Comparison of ENCODE assay signal across 1 cellular context in the genomic region with DNA sequence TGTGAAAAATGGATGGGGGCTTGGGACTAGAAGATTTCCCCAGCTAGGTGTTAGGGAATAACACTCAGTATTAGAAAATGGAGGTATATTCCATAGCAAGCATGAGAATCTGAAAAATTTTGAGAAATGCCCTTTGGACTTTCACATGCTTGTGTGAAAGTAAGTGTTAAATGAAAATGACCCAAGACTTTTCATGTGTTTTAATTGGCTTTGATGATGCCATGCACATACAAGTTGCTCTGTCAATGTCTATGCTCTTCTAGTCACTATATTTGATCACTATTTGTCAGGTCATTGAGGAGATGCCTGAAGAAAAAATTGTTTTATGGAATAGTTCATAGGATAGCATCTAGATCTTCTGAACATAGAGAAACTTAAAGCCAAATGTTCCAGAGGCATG.
TF ChIP-seq lines count a peak whose summit lies in the region.

No MANE protein-coding gene starts in this region.

TF ChIP-seq in GM12878, 131 proteins besides CTCF, POLR2A, EP300 and RAD21 (continued from another document):
- TF ChIP-seq SKIL (IDR thresholded peaks at IDR 0.05; ENCODE audit: low read depth, poor library complexity, severe bottlenecking) (no peak), SMAD1 (IDR thresholded peaks at IDR 0.05; ENCODE audit: low read depth, partially characterized antibody) (peak; percentile 46), DPF2 (IDR thresholded peaks at IDR 0.05) (0 out of 2 replicates have a peak, but pooled peaks have one; percentile 27), SIN3A (IDR thresholded peaks at IDR 0.05; ENCODE audit: low read depth, low read length) (no peak), ZNF217 (IDR thresholded peaks at IDR 0.05) (no peak), IKZF2 (IDR thresholded peaks at IDR 0.05) (peak in 1 of 2 experiments; percentile 14; a peak in 1 of 4 replicates), MTA2 (IDR thresholded peaks at IDR 0.05; ENCODE audit: low read depth) (peak; percentile 79), ATF7 (IDR thresholded peaks at IDR 0.05; ENCODE audit: low read depth) (peak; percentile 39), NR2F1 (conservative IDR thresholded peaks at IDR 0.05) (peak; percentile 53)
- TF ChIP-seq, protein P1, sequence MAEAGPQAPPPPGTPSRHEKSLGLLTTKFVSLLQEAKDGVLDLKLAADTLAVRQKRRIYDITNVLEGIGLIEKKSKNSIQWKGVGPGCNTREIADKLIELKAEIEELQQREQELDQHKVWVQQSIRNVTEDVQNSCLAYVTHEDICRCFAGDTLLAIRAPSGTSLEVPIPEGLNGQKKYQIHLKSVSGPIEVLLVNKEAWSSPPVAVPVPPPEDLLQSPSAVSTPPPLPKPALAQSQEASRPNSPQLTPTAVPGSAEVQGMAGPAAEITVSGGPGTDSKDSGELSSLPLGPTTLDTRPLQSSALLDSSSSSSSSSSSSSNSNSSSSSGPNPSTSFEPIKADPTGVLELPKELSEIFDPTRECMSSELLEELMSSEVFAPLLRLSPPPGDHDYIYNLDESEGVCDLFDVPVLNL (IDR thresholded peaks at IDR 0.05; ENCODE audit: low read depth, low read length): no peak
